8 cellular contexts compared by ENCODE assay signal in the genomic region with DNA sequence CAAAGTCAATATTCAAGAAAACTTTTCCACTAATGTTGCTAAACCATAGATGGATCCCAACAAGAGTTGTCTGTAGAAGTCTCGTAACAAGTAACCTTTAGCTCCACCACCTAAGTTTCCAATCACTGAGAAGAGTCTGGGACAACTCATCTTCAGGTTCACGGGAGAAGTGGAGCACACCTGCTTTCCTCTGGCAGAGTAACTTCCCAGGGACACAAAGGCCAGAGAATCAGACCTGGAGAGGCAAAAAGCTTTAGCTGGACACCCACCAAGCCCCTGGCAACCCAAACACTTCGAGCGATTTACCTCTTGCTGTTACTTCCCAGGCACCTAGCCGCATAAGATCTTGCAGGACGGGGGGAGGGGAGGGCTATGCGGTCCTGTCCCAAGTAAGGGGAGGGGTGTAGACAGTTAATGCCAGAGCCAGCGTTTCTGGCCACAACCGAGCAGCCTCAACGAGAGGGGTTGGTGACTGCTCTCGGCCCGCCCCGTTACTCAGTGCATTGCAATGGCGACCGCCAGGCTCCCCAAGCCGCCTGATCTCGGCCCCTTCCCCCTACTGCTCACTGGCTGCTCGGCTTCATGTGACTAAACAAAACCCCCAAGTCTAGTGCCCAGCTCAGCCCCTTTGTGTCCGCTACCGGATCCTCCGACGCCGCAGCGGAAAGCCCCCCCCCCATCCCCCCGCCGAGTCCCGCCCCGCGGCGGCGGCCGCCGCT. TPM values are rescaled to one million over a fixed set of nuclear protein-coding genes. Genes with fewer than 3 reads are reported as not detected.
DNase-seq lines count a peak whose midpoint lies in the region; ATAC-seq and TF ChIP-seq lines count a peak whose summit lies in the region.

No MANE protein-coding gene starts in this region.

- H3K9ac ChIP-seq in liver (ENCODE audit: low read depth in 1 of 2, low read length in 2 of 2), result peak overlapping the region; percentile 49 to 52

- H3K9me3 Mint-ChIP-seq in dendritic cell treated with granulocyte-macrophage colony-stimulating factor and Interleukin-4, amounts not matched to agents 40 ng/mL and 50 ng/mL, for 4 days, result no peaks in the 10 kb centered on the region

- DNase-seq in AG09319 (ENCODE audit: extremely low read depth, low read depth) (peak; percentile 29), NCI-H510A treated with DMSO at 0.1 percent for 48 hours (lab: John Stamatoyannopoulos, UW) (peak; percentile 86)
- DNase-seq in activated CD4-positive, alpha-beta T cell treated with anti-CD3 and anti-CD28 coated beads, Interleukin-2, amount 50 U/mL, for 1 hour, result peak; percentile 61
- peak; percentile 74 for DNase-seq in stimulated activated CD4-positive, alpha-beta T cell treated with anti-CD3 and anti-CD28 coated beads, Interleukin-4, amount 100 ng/mL, for 24 hours

- peaks cover 2 to 28% (median 15%) of the 10 kb centered on the region in 4 donors for H3K4me1 ChIP-seq in liver (ENCODE audit: control insufficient read depth in 4 of 4, insufficient read depth in 4 of 4, low read length in 3 of 4)

- H3K27me3 ChIP-seq in liver (ENCODE audit: control insufficient read depth in 4 of 4, insufficient read depth in 4 of 4, low read length in 3 of 4), result no peaks in the 10 kb centered on the region

- WGBS in liver, result under 1% methylated on average over 33 of the region's 33 CpGs

- TF ChIP-seq RAD21 in liver (IDR thresholded peaks at IDR 0.05), result peak in 1 of 2 donors; percentile 5

- H3K27ac Mint-ChIP-seq in dendritic cell treated with granulocyte-macrophage colony-stimulating factor and Interleukin-4, amounts not matched to agents 40 ng/mL and 50 ng/mL, for 4 days, result peak overlapping the region; percentile 99

- intact Hi-C loops in dendritic cell treated with granulocyte-macrophage colony-stimulating factor and Interleukin-4, amounts not matched to agents 40 ng/mL and 50 ng/mL, for 4 days (cut with micrococcal nuclease), result no loop called here

- ATAC-seq in GM18868 (IDR thresholded peaks at IDR 0.05; ENCODE audit: unreplicated experiment), result peak; percentile 58
- ATAC-seq in HG03135 (IDR thresholded peaks at IDR 0.05; ENCODE audit: unreplicated experiment), result peak; percentile 48

- peak overlapping the region; percentile 89 for H3K4me3 Mint-ChIP-seq in dendritic cell treated with granulocyte-macrophage colony-stimulating factor and Interleukin-4, amounts not matched to agents 40 ng/mL and 50 ng/mL, for 4 days

- peaks cover 60% of the 10 kb centered on the region for H3K4me1 Mint-ChIP-seq in dendritic cell treated with granulocyte-macrophage colony-stimulating factor and Interleukin-4, amounts not matched to agents 40 ng/mL and 50 ng/mL, for 4 days (ENCODE audit: low read depth)

- no peaks in the 10 kb centered on the region for H3K9me3 ChIP-seq in liver (ENCODE audit: control insufficient read depth in 4 of 4, low read length in 3 of 4)

- H3K27me3 Mint-ChIP-seq in dendritic cell treated with granulocyte-macrophage colony-stimulating factor and Interleukin-4, amounts not matched to agents 40 ng/mL and 50 ng/mL, for 4 days, result no peaks in the 10 kb centered on the region

- H3K27ac ChIP-seq in liver (ENCODE audit: low read depth in 1 of 2, low read length in 2 of 2), result peak overlapping the region; percentile 96 to 99

- peaks cover 0 to 2% (median 0%) of the 10 kb centered on the region in 4 donors for H3K36me3 ChIP-seq in liver (ENCODE audit: control insufficient read depth in 4 of 4, insufficient read depth in 3 of 4, low read depth in 1 of 4, low read length in 3 of 4)

- no peak for TF ChIP-seq CTCF in AG09319 (IDR thresholded peaks at IDR 0.05; ENCODE audit: low read depth, low read length)
- TF ChIP-seq CTCF in liver (IDR thresholded peaks at IDR 0.05; ENCODE audit: low read depth, low read length, missing input control), result no peak

- peak overlapping the region; percentile 67 to 91 (median 85) for H3K4me3 ChIP-seq in liver (ENCODE audit: low read depth in 1 of 3, low read length in 3 of 3)

- peaks cover 19% of the 10 kb centered on the region for H3K36me3 Mint-ChIP-seq in dendritic cell treated with granulocyte-macrophage colony-stimulating factor and Interleukin-4, amounts not matched to agents 40 ng/mL and 50 ng/mL, for 4 days (ENCODE audit: low read depth)

TF ChIP-seq in liver, 16 proteins besides CTCF, POLR2A, EP300 and RAD21:
- TF ChIP-seq HNF4A (conservative IDR thresholded peaks at IDR 0.05) (no peak), FOXA2 (IDR thresholded peaks at IDR 0.05) (no peak), TAF1 (conservative IDR thresholded peaks at IDR 0.05) (peak; percentile 49), SP1 (IDR thresholded peaks at IDR 0.05) (no peak), FOXA1 (IDR thresholded peaks at IDR 0.05) (no peak), ATF3 (IDR thresholded peaks at IDR 0.05) (no peak), HNF4G (IDR thresholded peaks at IDR 0.05) (no peak)
- TF ChIP-seq, protein P1, sequence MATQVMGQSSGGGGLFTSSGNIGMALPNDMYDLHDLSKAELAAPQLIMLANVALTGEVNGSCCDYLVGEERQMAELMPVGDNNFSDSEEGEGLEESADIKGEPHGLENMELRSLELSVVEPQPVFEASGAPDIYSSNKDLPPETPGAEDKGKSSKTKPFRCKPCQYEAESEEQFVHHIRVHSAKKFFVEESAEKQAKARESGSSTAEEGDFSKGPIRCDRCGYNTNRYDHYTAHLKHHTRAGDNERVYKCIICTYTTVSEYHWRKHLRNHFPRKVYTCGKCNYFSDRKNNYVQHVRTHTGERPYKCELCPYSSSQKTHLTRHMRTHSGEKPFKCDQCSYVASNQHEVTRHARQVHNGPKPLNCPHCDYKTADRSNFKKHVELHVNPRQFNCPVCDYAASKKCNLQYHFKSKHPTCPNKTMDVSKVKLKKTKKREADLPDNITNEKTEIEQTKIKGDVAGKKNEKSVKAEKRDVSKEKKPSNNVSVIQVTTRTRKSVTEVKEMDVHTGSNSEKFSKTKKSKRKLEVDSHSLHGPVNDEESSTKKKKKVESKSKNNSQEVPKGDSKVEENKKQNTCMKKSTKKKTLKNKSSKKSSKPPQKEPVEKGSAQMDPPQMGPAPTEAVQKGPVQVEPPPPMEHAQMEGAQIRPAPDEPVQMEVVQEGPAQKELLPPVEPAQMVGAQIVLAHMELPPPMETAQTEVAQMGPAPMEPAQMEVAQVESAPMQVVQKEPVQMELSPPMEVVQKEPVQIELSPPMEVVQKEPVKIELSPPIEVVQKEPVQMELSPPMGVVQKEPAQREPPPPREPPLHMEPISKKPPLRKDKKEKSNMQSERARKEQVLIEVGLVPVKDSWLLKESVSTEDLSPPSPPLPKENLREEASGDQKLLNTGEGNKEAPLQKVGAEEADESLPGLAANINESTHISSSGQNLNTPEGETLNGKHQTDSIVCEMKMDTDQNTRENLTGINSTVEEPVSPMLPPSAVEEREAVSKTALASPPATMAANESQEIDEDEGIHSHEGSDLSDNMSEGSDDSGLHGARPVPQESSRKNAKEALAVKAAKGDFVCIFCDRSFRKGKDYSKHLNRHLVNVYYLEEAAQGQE (IDR thresholded peaks at IDR 0.05), result no peak

RNA-seq across cellular contexts. Expression of gene ZNF644, which starts 0.7 kb away (rescaled TPM):
- 10 to 100 TPM; 35.6 to 38.8 TPM for total RNA-seq in liver
- 10 to 100 TPM in 1 of 2 donors, 1 to 10 TPM in 1; 6.8 to 18.7 TPM for polyA plus RNA-seq in liver

Comparison
In these comparisons a context has a peak if more than half of its experiments do, and no peak if none do; other contexts are left out.
1. Peak in every context shown above with its lines: DNase-seq, ATAC-seq, H3K4me3 ChIP-seq and H3K27ac ChIP-seq.
2. DNase-seq: peak in every context shown above with its lines; median percentile 86 in NCI-H510A treated with DMSO at 0.1 percent for 48 hours; 74 in stimulated activated CD4-positive, alpha-beta T cell treated with anti-CD3 and anti-CD28 coated beads, Interleukin-4, amount 100 ng/mL, for 24 hours; 61 in activated CD4-positive, alpha-beta T cell treated with anti-CD3 and anti-CD28 coated beads, Interleukin-2, amount 50 U/mL, for 1 hour; 29 in AG09319.